Comparison of ENCODE assay signal across 9 cellular contexts in the genomic region with DNA sequence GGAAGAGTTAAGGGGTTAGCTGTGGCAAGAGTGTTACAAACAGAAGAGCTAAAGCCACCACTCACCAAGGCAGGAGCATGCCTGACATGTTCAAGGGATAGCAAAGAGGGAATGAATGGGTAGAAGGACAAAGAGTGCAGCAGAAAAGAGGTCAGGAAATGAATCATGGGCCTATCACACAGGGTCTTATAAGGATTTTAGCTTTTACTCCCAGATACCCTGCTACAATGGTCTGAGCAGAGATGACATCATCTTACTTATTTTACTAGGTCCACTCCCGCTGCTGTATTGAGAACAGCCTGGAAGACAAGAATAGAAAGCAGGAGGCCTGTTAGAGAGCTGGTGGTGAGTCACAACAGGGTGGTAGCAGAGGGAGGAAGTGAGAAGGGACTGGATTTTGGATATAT. TPM values are rescaled to one million over a fixed set of nuclear protein-coding genes. Genes with fewer than 3 reads are reported as not detected.
DNase-seq lines count a peak whose midpoint lies in the region; ATAC-seq and TF ChIP-seq lines count a peak whose summit lies in the region.
"Had no signal": no experiment of that assay in that cellular context is flagged by ENCODE, and none has a peak within 500 bp of the region (broad histone marks: within the 10 kb centered on the region; RNA-seq: fewer than 3 reads in every experiment).

No MANE protein-coding gene starts in this region.

- no peak for TF ChIP-seq POLR2A in body of pancreas (IDR thresholded peaks at IDR 0.05)
- no peak for TF ChIP-seq POLR2A in stomach (IDR thresholded peaks at IDR 0.05)

- WGBS in body of pancreas, 2 donors = 57 to 89% methylated on average over 1 of the region's 1 CpG
- 38 to 67% (median 58%) methylated on average over 1 of the region's 1 CpG for WGBS in stomach, 5 donors

- H3K4me2 ChIP-seq in OCI-LY7 (ENCODE audit: low read length) = no peak overlapping the region

- intact Hi-C loops in body of pancreas (cut with DNase I) = no loop called here
- intact Hi-C loops in OCI-LY7 (cut with micrococcal nuclease; ENCODE audit: unreplicated experiment) = no loop called here
- intact Hi-C loops in stomach (cut with DNase I; ENCODE audit: low total_unique reads) = no loop called here

- no peaks in the 10 kb centered on the region for H3K9me2 ChIP-seq in OCI-LY7 (ENCODE audit: insufficient read depth, low read length)

- ATAC-seq in GM21786 (IDR thresholded peaks at IDR 0.05; ENCODE audit: unreplicated experiment) (peak; percentile 99), body of pancreas (peak; percentile 51)

- in situ Hi-C loops in KBM-7 (cut with MboI; ENCODE audit: low pct_unique_long_range_greater_than_20kb, low sequenced_read_pairs) = no loop called here

- BruUV-seq in OCI-LY7 (replicated peaks; lab: Mats Ljungman, UMichigan) = no TSS peak

- TF ChIP-seq CTCF in GM12865 (IDR thresholded peaks at IDR 0.05; ENCODE audit: insufficient read depth, low read depth, low read length, missing control alignments) (no peak), body of pancreas (IDR thresholded peaks at IDR 0.05) (no peak), OCI-LY7 (conservative IDR thresholded peaks at IDR 0.05; ENCODE audit: low read length) (no peak), stomach (IDR thresholded peaks at IDR 0.05) (no peak)

- no peak overlapping the region for H2AFZ ChIP-seq in OCI-LY7 (ENCODE audit: low read length)

- no peaks in the 10 kb centered on the region for H4K20me1 ChIP-seq in OCI-LY7 (ENCODE audit: insufficient read depth, low read length)

- H3K9me3 ChIP-seq in body of pancreas (no peaks in the 10 kb centered on the region), OCI-LY7 (ENCODE audit: low read length) (no peaks in the 10 kb centered on the region), stomach (no peaks in the 10 kb centered on the region)

- H3K27me3 ChIP-seq in body of pancreas (no peaks in the 10 kb centered on the region), stomach (no peaks in the 10 kb centered on the region)

- no peak overlapping the region for H3K4me3 ChIP-seq in GM12865 (ENCODE audit: low read depth, low read length)
- no peak overlapping the region for H3K4me3 ChIP-seq in body of pancreas
- H3K4me3 ChIP-seq in OCI-LY7 (ENCODE audit: low read depth, low read length, poor library complexity, severe bottlenecking) = no peak overlapping the region
- no peak overlapping the region for H3K4me3 ChIP-seq in stomach

- DNase-seq in GM12865 (ENCODE audit: low read depth) = peak; percentile 51
- peak; percentile 54 for DNase-seq in KBM-7
- DNase-seq in body of pancreas = peak in 1 of 4 donors; percentile 43
- DNase-seq in lung microvascular endothelial cell (ENCODE audit: low read depth in 2 of 2) = peak; percentile 25 to 92
- DNase-seq in OCI-LY7 (ENCODE audit: low spot score) = no peak
- no peak for DNase-seq in activated CD4-positive, alpha-beta T cell treated with anti-CD3 and anti-CD28 coated beads, Interleukin-2, amount 50 U/mL, for 4 hours
- DNase-seq in stomach = no peak
- DNase-seq: activated B cell treated with CpG ODN at 0.5 μM for 24 hours had no signal

- H3K79me2 ChIP-seq in OCI-LY7 (ENCODE audit: insufficient read depth, low read depth, low read length) = no peaks in the 10 kb centered on the region; the same call in 1 of the 2 replicates

- CTCF ChIA-PET in OCI-LY7 (lab: Charles Lee; ENCODE audit: unreplicated experiment) = no interaction called here

- H3K27ac ChIP-seq in body of pancreas (peak overlapping the region in 1 of 4 donors; percentile 24), OCI-LY7 (ENCODE audit: low read depth, low read length, poor library complexity, severe bottlenecking) (no peak overlapping the region), stomach (peak overlapping the region in 2 of 5 donors; percentile 43 to 56)

- no peak for TF ChIP-seq EP300 in stomach (IDR thresholded peaks at IDR 0.05)

- H3K36me3 ChIP-seq in body of pancreas (replicated peaks in 1 of 2; ENCODE audit: insufficient read depth in 1 of 2, low read depth in 2 of 2) (peaks cover 0 to 12% of the 10 kb centered on the region in 2 donors), OCI-LY7 (ENCODE audit: insufficient read depth, low read length) (peaks cover 50% of the 10 kb centered on the region), stomach (peaks cover 17 to 60% (median 60%) of the 10 kb centered on the region in 4 donors)

- H3K4me1 ChIP-seq in body of pancreas (peaks cover 30% of the 10 kb centered on the region), OCI-LY7 (ENCODE audit: insufficient read depth, low read length, poor library complexity, severe bottlenecking) (no peaks in the 10 kb centered on the region), stomach (peaks cover 0 to 55% (median 21%) of the 10 kb centered on the region in 4 donors)

- POLR2A ChIA-PET in OCI-LY7 (lab: Charles Lee) = interaction anchor here (0.8 to 1.8 kb wide), 2 partner anchors 9 to 210 kb away, joined by 3 to 4 read pairs; no protein-coding TSS in a partner anchor

RNA-seq across cellular contexts. Expression of a gene that starts 9.8 kb away (rescaled TPM):
- total RNA-seq in body of pancreas (1 to 10 TPM; 7.5 to 9.2 TPM), lung microvascular endothelial cell (6.1 and 9.1 TPM in 2 replicates), OCI-LY7 (2022) (10.2 and 11.4 TPM in 2 replicates), stomach (10 to 100 TPM in 3 of 5 donors, 1 to 10 TPM in 2; 1.2 to 19.2 (median 11.4) TPM)
- 5.5 and 6.8 TPM in 2 replicates for total RNA-seq in OCI-LY7 (2014; rRNA removed; shearing (Covaris generic))
- polyA plus RNA-seq in stomach = 1 to 10 TPM; 2.2 to 3.8 (median 2.3) TPM

Comparison
In these comparisons a context has a peak if more than half of its experiments do, and no peak if none do; other contexts are left out.
1. DNase-seq: peak in GM12865 (single experiment), KBM-7 (single experiment) and lung microvascular endothelial cell (2 of 2); none in OCI-LY7 (single experiment), activated CD4-positive, alpha-beta T cell treated with anti-CD3 and anti-CD28 coated beads, Interleukin-2, amount 50 U/mL, for 4 hours (0 of 2) and stomach (single experiment).